12 cellular contexts compared by ENCODE assay signal in genomic region chr22:50011447-50012200, GRCh38. TPM values are rescaled to one million over a fixed set of nuclear protein-coding genes. Genes with fewer than 3 reads are reported as not detected.
DNase-seq lines count a peak whose midpoint lies in the region; ATAC-seq and TF ChIP-seq lines count a peak whose summit lies in the region.
"Had no signal": no experiment of that assay in that cellular context is flagged by ENCODE, and none has a peak within 500 bp of the region (broad histone marks: within the 10 kb centered on the region; RNA-seq: fewer than 3 reads in every experiment).

No MANE protein-coding gene starts in this region.

- H3K9me3 ChIP-seq in neural progenitor cell (ENCODE audit: low read depth): no peaks in the 10 kb centered on the region
- no peaks in the 10 kb centered on the region for H3K9me3 ChIP-seq in GM23248 (ENCODE audit: low read depth)
- H3K9me3 ChIP-seq: body of pancreas, testis had no signal

- no peaks in the 10 kb centered on the region for H3K9me3 Mint-ChIP-seq in T-helper 1 cell treated with Interleukin-12 subunit alpha and Interleukin-12 subunit beta and Interleukin-4 antibody, amounts not matched to agents 30 μg/mL and 1 μg/mL, for 36 hours
- H3K9me3 Mint-ChIP-seq in GM23338 (no peaks in the 10 kb centered on the region), neural progenitor cell (peaks cover 2% of the 10 kb centered on the region)
- no peaks in the 10 kb centered on the region for H3K9me3 Mint-ChIP-seq in activated naive CD8-positive, alpha-beta T cell treated with anti-CD3 and anti-CD28 coated beads, Interleukin-2, amount 10 ng/mL, durations not matched to agents 7 days and 5 days

- H3F3A ChIP-seq in GM23338 (replicated peaks; ENCODE audit: low read depth) (no peaks in the 10 kb centered on the region), neural progenitor cell (ENCODE audit: low read depth) (peaks cover 4% of the 10 kb centered on the region), GM23248 (ENCODE audit: insufficient read depth) (no peaks in the 10 kb centered on the region)

- in situ Hi-C loops in GM23248 (cut with MboI): no loop called here

- peaks cover 9% of the 10 kb centered on the region for H3K4me1 Mint-ChIP-seq in T-helper 1 cell treated with Interleukin-12 subunit alpha and Interleukin-12 subunit beta and Interleukin-4 antibody, amounts not matched to agents 30 μg/mL and 1 μg/mL, for 36 hours (ENCODE audit: low read depth)
- H3K4me1 Mint-ChIP-seq in GM23338 (peaks cover 15% of the 10 kb centered on the region; the same call in 2 of the 3 replicates), neural progenitor cell (peaks cover 2% of the 10 kb centered on the region)
- H3K4me1 Mint-ChIP-seq in activated naive CD8-positive, alpha-beta T cell treated with anti-CD3 and anti-CD28 coated beads, Interleukin-2, amount 10 ng/mL, durations not matched to agents 7 days and 5 days: peaks cover 4% of the 10 kb centered on the region

- TF ChIP-seq CTCF in GM23338 (conservative IDR thresholded peaks at IDR 0.05; ENCODE audit: low read depth in 2 of 2) (no peak), neural progenitor cell (IDR thresholded peaks at IDR 0.05) (no peak)

- H3K27ac Mint-ChIP-seq in T-helper 1 cell treated with Interleukin-12 subunit alpha and Interleukin-12 subunit beta and Interleukin-4 antibody, amounts not matched to agents 30 μg/mL and 1 μg/mL, for 36 hours: no peak overlapping the region
- H3K27ac Mint-ChIP-seq in GM23338 (no peak overlapping the region), neural progenitor cell (no peak overlapping the region)
- no peak overlapping the region for H3K27ac Mint-ChIP-seq in activated naive CD8-positive, alpha-beta T cell treated with anti-CD3 and anti-CD28 coated beads, Interleukin-2, amount 10 ng/mL, durations not matched to agents 7 days and 5 days

- no peaks in the 10 kb centered on the region for H3K36me3 Mint-ChIP-seq in T-helper 1 cell treated with Interleukin-12 subunit alpha and Interleukin-12 subunit beta and Interleukin-4 antibody, amounts not matched to agents 30 μg/mL and 1 μg/mL, for 36 hours (ENCODE audit: low read depth)
- H3K36me3 Mint-ChIP-seq in GM23338 (ENCODE audit: low read depth): no peaks in the 10 kb centered on the region
- no peaks in the 10 kb centered on the region for H3K36me3 Mint-ChIP-seq in activated naive CD8-positive, alpha-beta T cell treated with anti-CD3 and anti-CD28 coated beads, Interleukin-2, amount 10 ng/mL, durations not matched to agents 7 days and 5 days
- no peaks in the 10 kb centered on the region for H3K36me3 Mint-ChIP-seq in neural progenitor cell

- DNase-seq in T-helper 1 cell (no peak), GM23338 (ENCODE audit: low spot score) (peak; percentile 64), neural progenitor cell (ENCODE audit: low spot score) (no peak), GM23248 (no peak)
- DNase-seq in activated naive CD8-positive, alpha-beta T cell treated with anti-CD3 and anti-CD28 coated beads, Interleukin-2, amount 10 ng/mL, durations not matched to agents 7 days and 5 days: no peak
- DNase-seq: erythroblast, testis had no signal

- H3K4me3 ChIP-seq in GM23338 (peak overlapping the region; percentile 52), neural progenitor cell (no peak overlapping the region), GM23248 (no peak overlapping the region)
- H3K4me3 ChIP-seq: body of pancreas, testis had no signal

- POLR2A ChIA-PET in activated naive CD8-positive, alpha-beta T cell treated with anti-CD3 and anti-CD28 coated beads, Interleukin-2, amount 10 ng/mL, durations not matched to agents 7 days and 5 days (lab: Charles Lee): no interaction called here

- 31 to 33% methylated on average over 14 to 17 of the region's 17 CpGs for WGBS in GM23248 (ENCODE audit: low coverage in 1 of 2, low lambda C conversion rate in 2 of 2, missing lambda C conversion rate in 2 of 2), 2 experiments

- peak overlapping the region; percentile 81 for H3K4me2 ChIP-seq in GM23338
- H3K4me2 ChIP-seq in neural progenitor cell: peak overlapping the region; percentile 49
- no peak overlapping the region for H3K4me2 ChIP-seq in GM23248 (ENCODE audit: unreplicated experiment)

- H4K20me1 ChIP-seq in GM23338 (replicated peaks; ENCODE audit: insufficient read depth): 0 out of 2 replicates have a peak, but pooled peaks cover 3% of the 10 kb centered on the region
- H4K20me1 ChIP-seq in neural progenitor cell (ENCODE audit: low read depth): no peaks in the 10 kb centered on the region
- H4K20me1 ChIP-seq in GM23248 (ENCODE audit: insufficient read depth): no peaks in the 10 kb centered on the region

- H3K27me3 ChIP-seq in GM23338 (ENCODE audit: insufficient read depth): peaks cover 60% of the 10 kb centered on the region
- H3K27me3 ChIP-seq in neural progenitor cell: peaks cover 90% of the 10 kb centered on the region
- peaks cover 48% of the 10 kb centered on the region for H3K27me3 ChIP-seq in GM23248 (replicated peaks; ENCODE audit: insufficient read depth)
- H3K27me3 ChIP-seq: testis had no signal

- H3K4me1 ChIP-seq in GM23338 (ENCODE audit: insufficient read depth): peaks cover 7% of the 10 kb centered on the region; the same call in 1 of the 2 replicates
- H3K4me1 ChIP-seq in neural progenitor cell: peaks cover 15% of the 10 kb centered on the region
- H3K4me1 ChIP-seq in GM23248 (ENCODE audit: insufficient read depth): no peaks in the 10 kb centered on the region

- ATAC-seq in GM23338 (no peak), HG03280 (IDR thresholded peaks at IDR 0.05; ENCODE audit: unreplicated experiment) (no peak), HG03139 (IDR thresholded peaks at IDR 0.05; ENCODE audit: unreplicated experiment) (no peak)
- ATAC-seq in activated naive CD8-positive, alpha-beta T cell treated with anti-CD3 and anti-CD28 coated beads, Interleukin-2, amount 10 ng/mL, durations not matched to agents 7 days and 5 days (ENCODE audit: low read depth): no peak
- ATAC-seq: body of pancreas had no signal

- H3K27ac ChIP-seq in GM23338 (ENCODE audit: low read depth): no peak overlapping the region
- H3K27ac ChIP-seq in neural progenitor cell: no peak overlapping the region
- no peak overlapping the region for H3K27ac ChIP-seq in GM23248
- H3K27ac ChIP-seq: body of pancreas, testis had no signal

- H3K9ac ChIP-seq in neural progenitor cell: no peak overlapping the region
- H3K9ac ChIP-seq in GM23248: no peak overlapping the region

- H2AFZ ChIP-seq in GM23338 (peak overlapping the region; percentile 96), neural progenitor cell (replicated peaks) (no peak overlapping the region), GM23248 (no peak overlapping the region)

- H3K4me3 Mint-ChIP-seq in T-helper 1 cell treated with Interleukin-12 subunit alpha and Interleukin-12 subunit beta and Interleukin-4 antibody, amounts not matched to agents 30 μg/mL and 1 μg/mL, for 36 hours: peak overlapping the region; percentile 48
- peak overlapping the region; percentile 65 for H3K4me3 Mint-ChIP-seq in GM23338
- H3K4me3 Mint-ChIP-seq in activated naive CD8-positive, alpha-beta T cell treated with anti-CD3 and anti-CD28 coated beads, Interleukin-2, amount 10 ng/mL, durations not matched to agents 7 days and 5 days: peak overlapping the region; percentile 47
- H3K4me3 Mint-ChIP-seq in neural progenitor cell: no peak overlapping the region

- H3K9me2 ChIP-seq in GM23338 (ENCODE audit: insufficient read depth) (no peaks in the 10 kb centered on the region), GM23248 (ENCODE audit: insufficient read depth) (no peaks in the 10 kb centered on the region)

- H3K79me2 ChIP-seq in GM23338 (replicated peaks; ENCODE audit: insufficient read depth): no peaks in the 10 kb centered on the region
- no peaks in the 10 kb centered on the region for H3K79me2 ChIP-seq in neural progenitor cell (ENCODE audit: low read depth)
- no peaks in the 10 kb centered on the region for H3K79me2 ChIP-seq in GM23248 (ENCODE audit: insufficient read depth)

- peaks cover 15% of the 10 kb centered on the region for H3K27me3 Mint-ChIP-seq in T-helper 1 cell treated with Interleukin-12 subunit alpha and Interleukin-12 subunit beta and Interleukin-4 antibody, amounts not matched to agents 30 μg/mL and 1 μg/mL, for 36 hours (ENCODE audit: low read depth)
- peaks cover 38% of the 10 kb centered on the region for H3K27me3 Mint-ChIP-seq in GM23338 (ENCODE audit: insufficient read depth, low read depth, poor library complexity)
- peaks cover 14% of the 10 kb centered on the region for H3K27me3 Mint-ChIP-seq in activated naive CD8-positive, alpha-beta T cell treated with anti-CD3 and anti-CD28 coated beads, Interleukin-2, amount 10 ng/mL, durations not matched to agents 7 days and 5 days
- H3K27me3 Mint-ChIP-seq in neural progenitor cell (ENCODE audit: insufficient read depth, low read depth): peaks cover 28% of the 10 kb centered on the region

- no peaks in the 10 kb centered on the region for H3K36me3 ChIP-seq in GM23338 (ENCODE audit: insufficient read depth)
- no peaks in the 10 kb centered on the region for H3K36me3 ChIP-seq in neural progenitor cell
- no peaks in the 10 kb centered on the region for H3K36me3 ChIP-seq in GM23248 (ENCODE audit: low read depth)

TF ChIP-seq in GM23338, 12 proteins besides CTCF, POLR2A, EP300 and RAD21 (continues in another document):
- no peak for TF ChIP-seq EZH2phosphoT487 (IDR thresholded peaks at IDR 0.05; ENCODE audit: unreplicated experiment)

RNA-seq across cellular contexts. Expression of gene IL17REL, which starts 0.9 kb away (rescaled TPM):
- 0.31 TPM in 1 of 2 replicates, not detected in the other for total RNA-seq in GM23338 (2014; rRNA removed; shearing (Covaris generic))
- not detected in 2 replicates for polyA plus RNA-seq in GM23338 (2016; fragmentation: Nextera tagmentation; extraction: Ambion mirVana)
- not detected for total RNA-seq in activated naive CD8-positive, alpha-beta T cell treated with anti-CD3 and anti-CD28 coated beads, Interleukin-2, amount 10 ng/mL, durations not matched to agents 7 days and 5 days
- total RNA-seq in neural progenitor cell (ENCODE audit: low replicate concordance): 0.15 TPM in 1 of 2 replicates, not detected in the other
- not detected in 2 replicates for total RNA-seq in GM23248 (2014; rRNA removed; shearing (Covaris generic))
- not detected in 2 replicates for polyA plus RNA-seq in GM23248 (2016; fragmentation: Nextera tagmentation; extraction: Ambion mirVana)
- total RNA-seq: body of pancreas, osteocyte had no signal

RNA-seq across cellular contexts. Expression of gene TTLL8, which starts 46.5 kb away (rescaled TPM):
- total RNA-seq in GM23338 (2014; rRNA removed; shearing (Covaris generic)): not detected in 2 replicates
- polyA plus RNA-seq in GM23338 (2016; fragmentation: Nextera tagmentation; extraction: Ambion mirVana) (not detected in 2 replicates), GM23248 (2016; fragmentation: Nextera tagmentation; extraction: Ambion mirVana) (not detected in 2 replicates)
- total RNA-seq in activated naive CD8-positive, alpha-beta T cell treated with anti-CD3 and anti-CD28 coated beads, Interleukin-2, amount 10 ng/mL, durations not matched to agents 7 days and 5 days: not detected
- total RNA-seq in neural progenitor cell (ENCODE audit: low replicate concordance): not detected in 2 replicates
- total RNA-seq in GM23248 (2014; rRNA removed; shearing (Covaris generic)): not detected in 2 replicates
- total RNA-seq: body of pancreas, osteocyte had no signal

RNA-seq across cellular contexts. Expression of gene PIM3, which starts 51.1 kb away (rescaled TPM):
- 30.6 and 37.3 TPM in 2 replicates for total RNA-seq in GM23338 (2014; rRNA removed; shearing (Covaris generic))
- polyA plus RNA-seq in GM23338 (2016; fragmentation: Nextera tagmentation; extraction: Ambion mirVana) (17.7 and 18.8 TPM in 2 replicates), GM23248 (2016; fragmentation: Nextera tagmentation; extraction: Ambion mirVana) (10.8 TPM in 2 replicates)
- 10 to 100 TPM; 44.3 to 48.5 TPM for total RNA-seq in activated naive CD8-positive, alpha-beta T cell treated with anti-CD3 and anti-CD28 coated beads, Interleukin-2, amount 10 ng/mL, durations not matched to agents 7 days and 5 days
- 15.1 and 37.2 TPM in 2 replicates for total RNA-seq in neural progenitor cell (ENCODE audit: low replicate concordance)
- 16.2 and 17.3 TPM in 2 replicates for total RNA-seq in GM23248 (2014; rRNA removed; shearing (Covaris generic))
